In the genomic region with DNA sequence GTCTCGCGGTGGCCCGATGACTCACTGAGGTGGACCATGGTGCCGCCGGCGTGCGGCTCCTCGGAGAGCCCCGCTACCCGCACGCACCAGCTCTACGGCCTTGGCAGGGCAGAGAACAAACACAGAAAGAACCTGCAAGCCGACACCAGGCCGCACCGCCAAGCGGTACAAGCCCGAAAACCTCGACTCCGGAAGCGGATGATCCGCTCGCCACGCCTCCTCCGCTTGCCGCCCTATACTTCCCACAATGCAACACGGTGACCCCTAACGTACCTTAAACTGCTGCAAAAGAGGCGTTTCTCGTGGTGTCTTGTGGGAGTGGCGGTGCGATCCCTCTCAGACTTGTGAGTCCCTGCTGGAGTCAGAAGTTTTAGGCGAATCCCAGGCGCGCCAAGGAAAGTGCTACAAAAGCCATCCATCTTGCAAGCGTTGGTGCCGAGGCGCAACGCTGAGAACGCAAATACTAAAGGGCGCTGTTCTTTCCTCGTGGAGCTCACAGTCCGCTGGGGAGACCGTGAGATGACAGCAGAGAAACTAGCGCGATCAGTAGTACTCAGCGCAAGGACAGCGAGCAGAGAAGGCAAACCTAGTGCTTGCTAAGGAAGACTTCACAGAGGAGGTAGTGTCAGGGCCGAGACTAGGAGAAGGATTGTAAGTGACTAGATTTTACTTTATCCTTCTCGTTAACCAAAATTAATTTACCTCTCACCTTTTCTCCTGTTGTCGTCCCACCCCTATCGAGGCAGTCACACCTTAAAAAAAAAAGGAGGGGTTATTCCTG, we compare ENCODE assay signal across 8 cellular contexts. TPM values are rescaled to one million over a fixed set of nuclear protein-coding genes. Genes with fewer than 3 reads are reported as not detected.
DNase-seq lines count a peak whose midpoint lies in the region; ATAC-seq, FAIRE-seq and TF ChIP-seq lines count a peak whose summit lies in the region.

A gene (minus strand): TSS at position 200 of the 781 bp plus-strand sequence. CDS start 162 bp downstream, at position 38.

- peak within 1 kb of the TSS; percentile 91 for H2AFZ ChIP-seq in OCI-LY3 (ENCODE audit: low read depth, low read length)
- H2AFZ ChIP-seq in endothelial cell of umbilical vein (ENCODE audit: low read depth, low read length), result peak within 1 kb of the TSS; percentile 40

- peak within 1 kb of the TSS; percentile 97 for H3K4me2 ChIP-seq in OCI-LY3 (ENCODE audit: low read length)
- H3K4me2 ChIP-seq in endothelial cell of umbilical vein (ENCODE audit: insufficient read depth, low read length), result peak within 1 kb of the TSS; percentile 92

- H3K27me3 ChIP-seq in OCI-LY3 (ENCODE audit: low read depth, low read length) (no peaks in the 10 kb centered on the region), endothelial cell of umbilical vein (ENCODE audit: control insufficient read depth in 2 of 2, insufficient read depth in 2 of 2, low read length in 2 of 2) (no peaks in the 10 kb centered on the region)

- H3K27me3 Mint-ChIP-seq in Calu3 (ENCODE audit: unreplicated experiment), result no peaks in the 10 kb centered on the region

- CTCF ChIA-PET in Calu3 (lab: Charles Lee), result interaction anchor here (0.6 to 1.5 kb wide), 6 partner anchors 9 to 680 kb away, joined by 3 to 10 read pairs (median 4); no protein-coding TSS in a partner anchor
- CTCF ChIA-PET in endothelial cell of umbilical vein (lab: Charles Lee), result interaction anchor here (1.9 kb wide), 1 partner anchor 11 kb away, joined by 13 read pairs; no protein-coding TSS in a partner anchor

- peak within 1 kb of the TSS; percentile 100 for H3K4me3 ChIP-seq in OCI-LY3 (ENCODE audit: low read length)
- H3K4me3 ChIP-seq in endothelial cell of umbilical vein (replicated peaks in 1 of 3; ENCODE audit: insufficient read depth in 1 of 3, low read depth in 1 of 3, low read length in 3 of 3), result peak within 1 kb of the TSS; percentile 60 to 91 (median 83)

- peaks cover 22% of the 10 kb centered on the region for H3K4me1 ChIP-seq in OCI-LY3 (ENCODE audit: low read length)
- H3K4me1 ChIP-seq in endothelial cell of umbilical vein (ENCODE audit: control insufficient read depth, extremely low read depth, insufficient read depth, low read length), result peaks cover 23% of the 10 kb centered on the region

- peak within 1 kb of the TSS; percentile 76 for H3K27ac ChIP-seq in OCI-LY3 (ENCODE audit: low read length)
- H3K27ac ChIP-seq in endothelial cell of umbilical vein (ENCODE audit: insufficient read depth, low read depth, low read length), result peak within 1 kb of the TSS; percentile 81

- peak; percentile 95 for DNase-seq in Calu3
- peak; percentile 82 for DNase-seq in HuH-7 (ENCODE audit: low spot score)
- peak; percentile 91 for DNase-seq in activated CD8-positive, alpha-beta memory T cell treated with anti-CD3 and anti-CD28 coated beads, Interleukin-2, amount 50 U/mL, for 48 hours
- DNase-seq in endothelial cell of umbilical vein (ENCODE audit: low read depth, low spot score), result peak; percentile 97
- DNase-seq in midbrain (lab: John Stamatoyannopoulos, UW), result peak; percentile 96
- DNase-seq in stimulated activated CD8-positive, alpha-beta memory T cell treated with anti-CD3 and anti-CD28 coated beads, Interleukin-2, amount 100 ng/mL, for 1 hour (ENCODE audit: low read depth in 2 of 2), result peak; percentile 81 to 84

- H3K9me3 ChIP-seq in OCI-LY3 (ENCODE audit: insufficient read depth, low read length) (no peaks in the 10 kb centered on the region), endothelial cell of umbilical vein (replicated peaks; ENCODE audit: control insufficient read depth, insufficient read depth, low read length) (no peaks in the 10 kb centered on the region)

- peak within 1 kb of the TSS; percentile 93 for H3K4me3 Mint-ChIP-seq in Calu3 (ENCODE audit: low read depth, unreplicated experiment)

- H3K36me3 ChIP-seq in OCI-LY3 (replicated peaks; ENCODE audit: low read depth, low read length), result peaks cover 9% of the 10 kb centered on the region
- peaks cover 2 to 6% of the 10 kb centered on the region in 2 experiments for H3K36me3 ChIP-seq in endothelial cell of umbilical vein (ENCODE audit: control insufficient read depth in 2 of 2, extremely low read depth in 1 of 2, insufficient read depth in 2 of 2, low read length in 2 of 2)

- H3K4me1 Mint-ChIP-seq in Calu3 (ENCODE audit: low read depth, unreplicated experiment), result peaks cover 28% of the 10 kb centered on the region

- FAIRE-seq in endothelial cell of umbilical vein (lab: Jason Lieb, UNC), result peak; percentile 95

- H3K9me3 Mint-ChIP-seq in Calu3 (ENCODE audit: low read depth, unreplicated experiment), result no peaks in the 10 kb centered on the region

- peak; percentile 88 for TF ChIP-seq POLR2A in endothelial cell of umbilical vein (IDR thresholded peaks at IDR 0.05; ENCODE audit: low read depth, low read length)

- no peak for TF ChIP-seq CTCF in Calu3 (IDR thresholded peaks at IDR 0.05; ENCODE audit: unreplicated experiment)
- TF ChIP-seq CTCF in OCI-LY3 (IDR thresholded peaks at IDR 0.05; ENCODE audit: low read depth, low read length), result no peak
- no peak for TF ChIP-seq CTCF in endothelial cell of umbilical vein (IDR thresholded peaks at IDR 0.05; ENCODE audit: extremely low read depth in 1 of 2, insufficient read depth in 1 of 2, low read depth in 1 of 2, low read length in 2 of 2)

- POLR2A ChIA-PET in endothelial cell of umbilical vein (lab: Charles Lee), result interaction anchor here (1.0 to 1.4 kb wide), 2 partner anchors 84 to 106 kb away, joined by 3 to 4 read pairs; a partner anchor contains a TSS

- intact Hi-C loops in Calu3 (cut with micrococcal nuclease; ENCODE audit: unreplicated experiment) (no loop called here), endothelial cell of umbilical vein (cut with micrococcal nuclease) (loop anchor here (5.0 kb wide), 1 partner anchor 105 kb away; a partner anchor contains a TSS)

- peaks cover 55% of the 10 kb centered on the region for H3K36me3 Mint-ChIP-seq in Calu3 (ENCODE audit: insufficient read depth, unreplicated experiment)

- no peaks in the 10 kb centered on the region for H4K20me1 ChIP-seq in OCI-LY3 (ENCODE audit: insufficient read depth, low read length)
- H4K20me1 ChIP-seq in endothelial cell of umbilical vein (replicated peaks; ENCODE audit: control insufficient read depth, extremely low read depth, insufficient read depth, low read length), result no peaks in the 10 kb centered on the region

- H3K9ac ChIP-seq in OCI-LY3 (ENCODE audit: low read length) (peak within 1 kb of the TSS; percentile 100), endothelial cell of umbilical vein (replicated peaks; ENCODE audit: extremely low read depth, insufficient read depth, low read length) (peak within 1 kb of the TSS; percentile 96)

- no peaks in the 10 kb centered on the region for H3K9me1 ChIP-seq in endothelial cell of umbilical vein (replicated peaks; ENCODE audit: control insufficient read depth, extremely low read depth, insufficient read depth, low read length)

- H3K79me2 ChIP-seq in OCI-LY3 (ENCODE audit: low read length), result peaks cover 57% of the 10 kb centered on the region
- H3K79me2 ChIP-seq in endothelial cell of umbilical vein (ENCODE audit: control insufficient read depth, insufficient read depth, low read length), result peaks cover 26% of the 10 kb centered on the region

- ATAC-seq in GM21447 (IDR thresholded peaks at IDR 0.05; ENCODE audit: unreplicated experiment), result peak; percentile 84

- H3K27ac Mint-ChIP-seq in Calu3 (ENCODE audit: unreplicated experiment), result peak within 1 kb of the TSS; percentile 95

- BruUV-seq in Calu3 (replicated peaks; lab: Mats Ljungman, UMichigan) (TSS peak; percentile 80), endothelial cell of umbilical vein (replicated peaks; lab: Mats Ljungman, UMichigan) (TSS peak; percentile 73)

- dilution Hi-C loops in endothelial cell of umbilical vein (cut with MboI; ENCODE audit: extremely low pct_ligation_motif_present, low sequenced_read_pairs), result no loop called here

TF ChIP-seq in endothelial cell of umbilical vein, 7 proteins besides CTCF, POLR2A, EP300 and RAD21:
- TF ChIP-seq, protein P1, sequence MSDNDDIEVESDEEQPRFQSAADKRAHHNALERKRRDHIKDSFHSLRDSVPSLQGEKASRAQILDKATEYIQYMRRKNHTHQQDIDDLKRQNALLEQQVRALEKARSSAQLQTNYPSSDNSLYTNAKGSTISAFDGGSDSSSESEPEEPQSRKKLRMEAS (IDR thresholded peaks at IDR 0.05; ENCODE audit: insufficient read depth, insufficient read length), result no peak
- TF ChIP-seq GATA2 (IDR thresholded peaks at IDR 0.05; ENCODE audit: insufficient read depth, insufficient read length, low read depth, low read length) (no peak), JUN (IDR thresholded peaks at IDR 0.05; ENCODE audit: borderline replicate concordance, insufficient read depth, insufficient read length, low read depth) (no peak), FOS (IDR thresholded peaks at IDR 0.05; ENCODE audit: borderline replicate concordance, insufficient read depth, low read length) (peak; percentile 81), EZH2 (IDR thresholded peaks at IDR 0.05; ENCODE audit: borderline replicate concordance, low read depth, low read length, severe bottlenecking) (no peak), POLR2AphosphoS5 (IDR thresholded peaks at IDR 0.05; ENCODE audit: insufficient read depth, low read depth, low read length) (peak; percentile 92), MYC (IDR thresholded peaks at IDR 0.05; ENCODE audit: low read depth, low read length) (peak; percentile 81)

RNA-seq across cellular contexts. Expression of the gene that starts here (rescaled TPM):
- total RNA-seq in Calu3 (2022) (125 and 126 TPM in 2 replicates), endothelial cell of umbilical vein (86.0 and 94.5 TPM in 2 replicates)
- polyA plus RNA-seq in endothelial cell of umbilical vein, result 159 and 161 TPM in 2 replicates
- polyA plus RNA-seq in endothelial cell of umbilical vein (2011; cell fraction: cytosol; rRNA removed), result 122 and 124 TPM in 2 replicates
- 53.5 and 58.5 TPM in 2 replicates for polyA plus RNA-seq in endothelial cell of umbilical vein (2011; cell fraction: nucleus; rRNA removed)
- 91.8 and 103 TPM in 2 replicates for polyA plus RNA-seq in endothelial cell of umbilical vein (2012)
- 61.2 and 67.2 TPM in 2 replicates for polyA minus RNA-seq in endothelial cell of umbilical vein
- polyA minus RNA-seq in endothelial cell of umbilical vein (2011; cell fraction: cytosol; rRNA and poly(A)+ RNA removed), result 82.5 TPM
- 16.4 and 25.9 TPM in 2 replicates for polyA minus RNA-seq in endothelial cell of umbilical vein (2011; cell fraction: nucleus; rRNA and poly(A)+ RNA removed)

Comparison
In these comparisons a context has a peak if more than half of its experiments do, and no peak if none do; other contexts are left out.
1. Peak in every context shown above with its lines: DNase-seq, ATAC-seq, H3K4me3 ChIP-seq and H3K27ac ChIP-seq.